In genomic region chr5:56668996-56669395, GRCh38 we compare ENCODE assay signal across 13 cellular contexts.
A peak's percentile ranks its signal among the peaks of the same experiment; 100 is the strongest.
DNase-seq lines count a peak whose midpoint lies in the region; ATAC-seq and TF ChIP-seq lines count a peak whose summit lies in the region.
"Had no signal": no experiment of that assay in that cellular context is flagged by ENCODE, and none has a peak within 500 bp of the region (broad histone marks: within the 10 kb centered on the region; RNA-seq: fewer than 3 reads in every experiment).

No MANE protein-coding gene starts in this region.

- TF ChIP-seq EP300 in Ishikawa (IDR thresholded peaks at IDR 0.05; ENCODE audit: borderline replicate concordance): no peak

- peaks cover 10% of the 10 kb centered on the region for H3K9me3 Mint-ChIP-seq in CD4-positive, alpha-beta T cell

- TF ChIP-seq CTCF in CD4-positive, alpha-beta T cell (IDR thresholded peaks at IDR 0.05): no peak

- H3K79me2 ChIP-seq in GM23248 (ENCODE audit: insufficient read depth): no peaks in the 10 kb centered on the region

- no peaks in the 10 kb centered on the region for H3K4me1 ChIP-seq in GM23248 (ENCODE audit: insufficient read depth)
- H3K4me1 ChIP-seq: SJCRH30, uterus had no signal

- no peak for DNase-seq in CD4-positive, alpha-beta T cell
- DNase-seq in RPMI8226 (peak; percentile 26), mucosa of gallbladder (ENCODE audit: low spot score) (peak; percentile 39), GM23248 (no peak), H4 (ENCODE audit: low spot score) (no peak)
- DNase-seq in stimulated activated naive CD4-positive, alpha-beta T cell (lab: John Stamatoyannopoulos, UW): no peak
- DNase-seq: activated CD8-positive, alpha-beta T cell treated with anti-CD3 and anti-CD28 coated beads for 36 hours; SJCRH30; stimulated activated naive CD8-positive, alpha-beta T cell treated with anti-CD3 and anti-CD28 coated beads, Interleukin-15, Interleukin-2, amounts not matched to agents 100 U/mL and 50 U/mL, for 24 hours; uterus had no signal

- no peak overlapping the region for H3K9ac ChIP-seq in GM23248

- H3F3A ChIP-seq in GM23248 (ENCODE audit: insufficient read depth): 0 out of 2 replicates have a peak, but pooled peaks cover 6% of the 10 kb centered on the region

- 49 to 57% methylated on average over 5 of the region's 5 CpGs for WGBS in GM23248 (ENCODE audit: low coverage in 1 of 2, low lambda C conversion rate in 2 of 2, missing lambda C conversion rate in 2 of 2), 2 experiments

- ATAC-seq in CD4-positive, alpha-beta T cell (ENCODE audit: poor library complexity): no peak
- no peak for ATAC-seq in HG02588 (IDR thresholded peaks at IDR 0.05; ENCODE audit: unreplicated experiment)
- ATAC-seq: activated CD8-positive, alpha-beta T cell treated with anti-CD3 and anti-CD28 coated beads for 36 hours; K562; stimulated activated naive CD8-positive, alpha-beta T cell treated with anti-CD3 and anti-CD28 coated beads, Interleukin-15, Interleukin-2, amounts not matched to agents 100 U/mL and 50 U/mL, for 24 hours had no signal

- CTCF ChIA-PET in CD4-positive, alpha-beta T cell (lab: Charles Lee): no interaction called here

- H3K27ac ChIP-seq in CD4-positive, alpha-beta T cell (ENCODE audit: low read depth, low read length): no peak overlapping the region
- H3K27ac ChIP-seq in GM23248: no peak overlapping the region
- H3K27ac ChIP-seq: SJCRH30, uterus had no signal

- H3K9me3 ChIP-seq in CD4-positive, alpha-beta T cell (ENCODE audit: control insufficient read depth, low read length): no peaks in the 10 kb centered on the region
- no peaks in the 10 kb centered on the region for H3K9me3 ChIP-seq in GM23248 (ENCODE audit: low read depth)
- H3K9me3 ChIP-seq: SJCRH30, uterus had no signal

- H3K4me1 Mint-ChIP-seq in CD4-positive, alpha-beta T cell (ENCODE audit: low read depth): peaks cover 32% of the 10 kb centered on the region

- no peaks in the 10 kb centered on the region for H4K20me1 ChIP-seq in GM23248 (ENCODE audit: insufficient read depth)

- peak overlapping the region; percentile 10 for H3K27ac Mint-ChIP-seq in CD4-positive, alpha-beta T cell
- H3K27ac Mint-ChIP-seq: activated CD8-positive, alpha-beta T cell treated with anti-CD3 and anti-CD28 coated beads for 36 hours had no signal

- TF ChIP-seq RAD21 in Ishikawa (IDR thresholded peaks at IDR 0.05; ENCODE audit: low read depth): no peak

- H3K27me3 Mint-ChIP-seq in CD4-positive, alpha-beta T cell: no peaks in the 10 kb centered on the region

- no peak overlapping the region for H3K4me2 ChIP-seq in GM23248 (ENCODE audit: unreplicated experiment)

- no peak overlapping the region for H2AFZ ChIP-seq in GM23248

- no peaks in the 10 kb centered on the region for H3K36me3 ChIP-seq in GM23248 (ENCODE audit: low read depth)
- H3K36me3 ChIP-seq: SJCRH30, uterus had no signal

- in situ Hi-C loops in GM23248 (cut with MboI): no loop called here

- H3K4me3 ChIP-seq in GM23248: no peak overlapping the region
- H3K4me3 ChIP-seq: K562, SJCRH30, uterus had no signal

- no peaks in the 10 kb centered on the region for H3K36me3 Mint-ChIP-seq in CD4-positive, alpha-beta T cell (ENCODE audit: low read depth)

- intact Hi-C loops in CD4-positive, alpha-beta T cell (cut with DNase I, micrococcal nuclease): no loop called here

- H3K9me2 ChIP-seq in GM23248 (ENCODE audit: insufficient read depth): no peaks in the 10 kb centered on the region

- POLR2A ChIA-PET in CD4-positive, alpha-beta T cell (lab: Charles Lee): interaction anchor here (0.6 to 4.9 kb wide), 12 partner anchors 12 to 679 kb away, joined by 3 to 43 read pairs (median 3); partner anchors contain the start of gene MAP3K1

- H3K4me3 Mint-ChIP-seq in CD4-positive, alpha-beta T cell: no peak overlapping the region
- H3K4me3 Mint-ChIP-seq: activated CD8-positive, alpha-beta T cell treated with anti-CD3 and anti-CD28 coated beads for 36 hours had no signal

- no peaks in the 10 kb centered on the region for H3K27me3 ChIP-seq in CD4-positive, alpha-beta T cell (ENCODE audit: control insufficient read depth, insufficient read depth, low read length)
- no peaks in the 10 kb centered on the region for H3K27me3 ChIP-seq in GM23248 (replicated peaks; ENCODE audit: insufficient read depth)
- H3K27me3 ChIP-seq: SJCRH30, uterus had no signal

TF ChIP-seq in Ishikawa, 13 proteins besides CTCF, POLR2A, EP300 and RAD21:
- TF ChIP-seq MAX (IDR thresholded peaks at IDR 0.05) (0 out of 2 replicates have a peak, but pooled peaks have one; percentile 15), TEAD4 (IDR thresholded peaks at IDR 0.05) (peak; percentile 62), EGR1 (IDR thresholded peaks at IDR 0.05) (no peak)

Comparison
In these comparisons a context has a peak if more than half of its experiments do, and no peak if none do; other contexts are left out.
1. DNase-seq: peak in RPMI8226 (single experiment) and mucosa of gallbladder (single experiment); none in CD4-positive, alpha-beta T cell (0 of 10), stimulated activated naive CD4-positive, alpha-beta T cell (0 of 6), GM23248 (single experiment) and H4 (single experiment).